Comparison of ENCODE assay signal across 27 cellular contexts in the genomic region with DNA sequence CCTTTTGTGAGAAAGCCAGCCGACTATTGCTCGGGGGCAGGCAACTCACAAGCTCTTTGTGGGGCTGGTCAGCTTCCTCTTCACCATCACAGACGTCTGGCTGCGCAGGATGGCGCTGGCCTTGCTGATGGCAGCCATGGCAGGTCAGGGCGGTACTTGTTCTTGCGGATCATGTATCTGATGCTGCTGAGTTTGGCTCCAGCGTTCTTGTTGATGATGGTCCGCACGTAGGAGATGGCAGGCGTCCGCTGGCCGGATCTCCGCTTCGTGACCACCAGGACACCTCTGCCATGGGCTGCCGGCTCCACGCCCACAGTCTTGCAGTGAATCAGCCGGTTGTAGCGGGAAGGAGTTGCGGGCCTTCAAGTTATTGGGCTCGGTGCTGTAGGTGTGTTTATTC.
"Had no signal": no experiment of that assay in that cellular context is flagged by ENCODE, and none has a peak within 500 bp of the region (broad histone marks: within the 10 kb centered on the region; RNA-seq: fewer than 3 reads in every experiment).

No MANE protein-coding gene starts in this region.

- FAIRE-seq: small intestine, urothelium cell line had no signal

- DNase-seq: natural killer cell; occipital lobe; ovary; psoas muscle; right cardiac atrium; right lobe of liver; sigmoid colon; small intestine; stimulated activated CD4-positive, alpha-beta T cell treated with anti-CD3 and anti-CD28 coated beads, Interleukin-15, amount 100 ng/mL, for 24 hours; stimulated activated CD4-positive, alpha-beta T cell treated with anti-CD3 and anti-CD28 coated beads, Interleukin-2, amount 100 ng/mL, for 24 hours; stimulated activated CD4-positive, alpha-beta T cell treated with anti-CD3 and anti-CD28 coated beads, Interleukin-2, amount 100 ng/mL, for 48 hours; stimulated activated CD4-positive, alpha-beta T cell treated with anti-CD3 and anti-CD28 coated beads, Interleukin-4, amount 100 ng/mL, for 24 hours; stimulated activated naive B cell treated with anti-CD40 and anti-IgM and Interleukin-4, amounts not matched to agents 10 μg/mL and 1 μg/mL and 100 μg/mL, for 72 hours; stimulated activated naive CD4-positive, alpha-beta T cell treated with Interleukin-2 at 50 U/mL for 16 hours; stomach; thyroid gland; trophoblast cell had no signal

- H3K27ac ChIP-seq: ovary, parathyroid adenoma, psoas muscle, right lobe of liver, sigmoid colon, stomach, thoracic aorta, thyroid gland, tibial nerve, upper lobe of left lung, vagina had no signal

- H2AFZ ChIP-seq: parathyroid adenoma had no signal

- H3K9me3 Mint-ChIP-seq: natural killer cell; nephron; stimulated activated effector memory CD8-positive, alpha-beta T cell treated with anti-CD3 and anti-CD28 coated beads, Interleukin-12 subunit alpha, Interleukin-12 subunit beta, amount 100 ng/mL, for 72 hours; stimulated activated naive B cell treated with anti-CD40 and anti-IgM and Interleukin-4, amounts not matched to agents 10 μg/mL and 1 μg/mL and 100 μg/mL, for 72 hours; stimulated activated naive CD8-positive, alpha-beta T cell treated with anti-CD3 and anti-CD28 coated beads, Interleukin-15, Interleukin-2, amounts not matched to agents 100 ng/mL and 50 ng/mL, for 24 hours had no signal

- H3K27me3 ChIP-seq: ovary, right lobe of liver, sigmoid colon, thyroid gland, tibial nerve, upper lobe of left lung, vagina had no signal

- H3K36me3 Mint-ChIP-seq: natural killer cell; stimulated activated effector memory CD8-positive, alpha-beta T cell treated with anti-CD3 and anti-CD28 coated beads, Interleukin-12 subunit alpha, Interleukin-12 subunit beta, amount 100 ng/mL, for 72 hours; stimulated activated naive B cell treated with anti-CD40 and anti-IgM and Interleukin-4, amounts not matched to agents 10 μg/mL and 1 μg/mL and 100 μg/mL, for 72 hours had no signal

- H3K9ac ChIP-seq: parathyroid adenoma had no signal

- H3K4me1 ChIP-seq: parathyroid adenoma, psoas muscle, sigmoid colon, stomach, tibial nerve, upper lobe of left lung, vagina had no signal

- H3K79me2 ChIP-seq: parathyroid adenoma had no signal

- H3K4me3 ChIP-seq: ovary, psoas muscle, right lobe of liver, sigmoid colon, stomach, thoracic aorta, thyroid gland, tibial nerve, upper lobe of left lung, vagina had no signal

- H3K4me1 Mint-ChIP-seq: natural killer cell; nephron; stimulated activated effector memory CD8-positive, alpha-beta T cell treated with anti-CD3 and anti-CD28 coated beads, Interleukin-12 subunit alpha, Interleukin-12 subunit beta, amount 100 ng/mL, for 72 hours; stimulated activated naive B cell treated with anti-CD40 and anti-IgM and Interleukin-4, amounts not matched to agents 10 μg/mL and 1 μg/mL and 100 μg/mL, for 72 hours had no signal

- ATAC-seq: natural killer cell; psoas muscle; right cardiac atrium; right lobe of liver; stimulated activated effector memory CD8-positive, alpha-beta T cell treated with anti-CD3 and anti-CD28 coated beads, Interleukin-12 subunit alpha, Interleukin-12 subunit beta, amount 100 ng/mL, for 72 hours; stimulated activated naive B cell treated with anti-CD40 and anti-IgM and Interleukin-4, amounts not matched to agents 10 μg/mL and 1 μg/mL and 100 μg/mL, for 72 hours had no signal

- H3K9me3 ChIP-seq: ovary, psoas muscle, right lobe of liver, sigmoid colon, stomach, thoracic aorta, thyroid gland, upper lobe of left lung, vagina had no signal

- H3K36me3 ChIP-seq: ovary, right lobe of liver, sigmoid colon, stomach, thoracic aorta, thyroid gland, tibial nerve, upper lobe of left lung, vagina had no signal

- H3K27ac Mint-ChIP-seq: natural killer cell; nephron; progenitor cell of endocrine pancreas; stimulated activated effector memory CD8-positive, alpha-beta T cell treated with anti-CD3 and anti-CD28 coated beads, Interleukin-12 subunit alpha, Interleukin-12 subunit beta, amount 100 ng/mL, for 72 hours; stimulated activated naive B cell treated with anti-CD40 and anti-IgM and Interleukin-4, amounts not matched to agents 10 μg/mL and 1 μg/mL and 100 μg/mL, for 72 hours; stimulated activated naive CD8-positive, alpha-beta T cell treated with anti-CD3 and anti-CD28 coated beads, Interleukin-15, Interleukin-2, amounts not matched to agents 100 ng/mL and 50 ng/mL, for 24 hours had no signal

- H3K4me3 Mint-ChIP-seq: natural killer cell; nephron; stimulated activated effector memory CD8-positive, alpha-beta T cell treated with anti-CD3 and anti-CD28 coated beads, Interleukin-12 subunit alpha, Interleukin-12 subunit beta, amount 100 ng/mL, for 72 hours; stimulated activated naive B cell treated with anti-CD40 and anti-IgM and Interleukin-4, amounts not matched to agents 10 μg/mL and 1 μg/mL and 100 μg/mL, for 72 hours; stimulated activated naive CD8-positive, alpha-beta T cell treated with anti-CD3 and anti-CD28 coated beads, Interleukin-15, Interleukin-2, amounts not matched to agents 100 ng/mL and 50 ng/mL, for 24 hours had no signal
